In the genomic region with DNA sequence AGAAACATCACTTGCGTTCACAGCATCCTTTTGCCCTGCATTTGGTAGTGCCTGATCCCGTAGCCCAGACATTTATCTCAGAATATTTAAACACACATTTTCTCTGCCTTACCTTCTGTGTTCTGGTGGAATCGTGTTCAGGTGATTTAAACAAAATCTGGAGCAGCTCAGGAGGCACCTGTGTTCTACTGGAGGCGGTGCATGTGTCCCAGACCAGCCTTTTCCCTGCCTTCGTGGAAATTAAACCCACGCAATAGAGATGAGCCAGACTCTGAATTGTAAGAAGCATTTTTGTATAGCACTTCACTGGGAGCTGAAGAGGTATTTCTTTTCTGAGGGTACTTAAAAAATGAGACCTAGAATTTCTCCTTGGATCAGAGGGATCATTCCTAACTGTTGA, we compare ENCODE assay signal across 29 cellular contexts.
"Had no signal": no experiment of that assay in that cellular context is flagged by ENCODE, and none has a peak within 500 bp of the region (broad histone marks: within the 10 kb centered on the region; RNA-seq: fewer than 3 reads in every experiment).

No MANE protein-coding gene starts in this region.

- H3K27me3 ChIP-seq: ascending aorta, breast epithelium, cardiac muscle cell, colonic mucosa had no signal

- DNase-seq: activated B cell treated with CpG ODN at 0.5 μM for 24 hours; activated CD4-positive, alpha-beta memory T cell treated with anti-CD3 and anti-CD28 coated beads, Interleukin-2, amount 10 ng/mL, durations not matched to agents 7 days and 5 days; activated CD4-positive, alpha-beta T cell treated with anti-CD3 and anti-CD28 coated beads for 36 hours; activated CD4-positive, alpha-beta T cell treated with anti-CD3 and anti-CD28 coated beads, Interleukin-2, amount 10 ng/mL, durations not matched to agents 7 days and 5 days; activated CD4-positive, alpha-beta T cell treated with anti-CD3 and anti-CD28 coated beads, Interleukin-2, amount 50 U/mL, for 4 hours; activated CD8-positive, alpha-beta memory T cell treated with anti-CD3 and anti-CD28 coated beads, Interleukin-2, amount 50 U/mL, for 48 hours; activated gamma-delta T cell; activated naive CD4-positive, alpha-beta T cell; activated naive CD4-positive, alpha-beta T cell treated with anti-CD3 and anti-CD28 coated beads, Interleukin-2, amount 10 ng/mL, durations not matched to agents 7 days and 5 days; activated naive CD8-positive, alpha-beta T cell treated with anti-CD3 and anti-CD28 coated beads, Interleukin-2, amount 10 ng/mL, durations not matched to agents 7 days and 5 days; activated T-cell treated with anti-CD3 and anti-CD28 coated beads for 4 hours; activated T-cell treated with anti-CD3 and anti-CD28 coated beads, Interleukin-2, amount 50 U/mL, for 24 hours; activated T-cell treated with anti-CD3 and anti-CD28 coated beads, Interleukin-2, amount 50 U/mL, for 72 hours; central memory CD4-positive, alpha-beta T cell; cerebellar nuclear complex; colonic mucosa; effector CD8-positive, alpha-beta T cell; foreskin fibroblast; T-helper 1 cell; T-helper 17 cell; T1000; WERI-Rb-1 had no signal

- H3K4me1 Mint-ChIP-seq: activated CD4-positive, alpha-beta T cell treated with anti-CD3 and anti-CD28 coated beads for 36 hours had no signal

- H3K9me3 Mint-ChIP-seq: activated B cell treated with CpG ODN at 0.5 μM for 24 hours; activated CD4-positive, alpha-beta memory T cell treated with anti-CD3 and anti-CD28 coated beads, Interleukin-2, amount 10 ng/mL, durations not matched to agents 7 days and 5 days; activated CD4-positive, alpha-beta T cell treated with anti-CD3 and anti-CD28 coated beads, Interleukin-2, amount 10 ng/mL, durations not matched to agents 7 days and 5 days; activated naive CD4-positive, alpha-beta T cell treated with anti-CD3 and anti-CD28 coated beads, Interleukin-2, amount 10 ng/mL, durations not matched to agents 7 days and 5 days; activated naive CD4-positive, alpha-beta T cell treated with anti-CD3 and anti-CD28 coated beads, Interleukin-2, amount 50 U/mL, for 72 hours; activated naive CD8-positive, alpha-beta T cell treated with anti-CD3 and anti-CD28 coated beads, Interleukin-2, amount 10 ng/mL, durations not matched to agents 7 days and 5 days; activated T-cell treated with anti-CD3 and anti-CD28 coated beads, Interleukin-2, amount 50 U/mL, for 24 hours; activated T-cell treated with anti-CD3 and anti-CD28 coated beads, Interleukin-2, amount 50 U/mL, for 72 hours; brain; T-helper 2 cell treated with Interferon-gamma antibody and Interleukin-4, amounts not matched to agents 5 μg/mL and 100 μg/mL, for 36 hours had no signal

- H3K27ac Mint-ChIP-seq: activated B cell treated with CpG ODN at 0.5 μM for 24 hours; activated CD4-positive, alpha-beta memory T cell treated with anti-CD3 and anti-CD28 coated beads, Interleukin-2, amount 10 ng/mL, durations not matched to agents 7 days and 5 days; activated CD4-positive, alpha-beta T cell treated with anti-CD3 and anti-CD28 coated beads for 36 hours; activated CD4-positive, alpha-beta T cell treated with anti-CD3 and anti-CD28 coated beads, Interleukin-2, amount 10 ng/mL, durations not matched to agents 7 days and 5 days; activated naive CD4-positive, alpha-beta T cell treated with anti-CD3 and anti-CD28 coated beads, Interleukin-2, amount 10 ng/mL, durations not matched to agents 7 days and 5 days; activated naive CD4-positive, alpha-beta T cell treated with anti-CD3 and anti-CD28 coated beads, Interleukin-2, amount 50 U/mL, for 72 hours; activated naive CD8-positive, alpha-beta T cell treated with anti-CD3 and anti-CD28 coated beads, Interleukin-2, amount 10 ng/mL, durations not matched to agents 7 days and 5 days; activated T-cell treated with anti-CD3 and anti-CD28 coated beads, Interleukin-2, amount 50 U/mL, for 24 hours; activated T-cell treated with anti-CD3 and anti-CD28 coated beads, Interleukin-2, amount 50 U/mL, for 72 hours; brain; T-helper 17 cell; T-helper 2 cell treated with Interferon-gamma antibody and Interleukin-4, amounts not matched to agents 5 μg/mL and 100 μg/mL, for 36 hours had no signal

- H3K27ac ChIP-seq: ascending aorta, breast epithelium, cardiac muscle cell, colonic mucosa, WERI-Rb-1 had no signal

- H3K4me3 Mint-ChIP-seq: activated B cell treated with CpG ODN at 0.5 μM for 24 hours; activated CD4-positive, alpha-beta memory T cell treated with anti-CD3 and anti-CD28 coated beads, Interleukin-2, amount 10 ng/mL, durations not matched to agents 7 days and 5 days; activated CD4-positive, alpha-beta T cell treated with anti-CD3 and anti-CD28 coated beads for 36 hours; activated CD4-positive, alpha-beta T cell treated with anti-CD3 and anti-CD28 coated beads, Interleukin-2, amount 10 ng/mL, durations not matched to agents 7 days and 5 days; activated naive CD4-positive, alpha-beta T cell treated with anti-CD3 and anti-CD28 coated beads, Interleukin-2, amount 10 ng/mL, durations not matched to agents 7 days and 5 days; activated naive CD8-positive, alpha-beta T cell treated with anti-CD3 and anti-CD28 coated beads, Interleukin-2, amount 10 ng/mL, durations not matched to agents 7 days and 5 days; activated T-cell treated with anti-CD3 and anti-CD28 coated beads, Interleukin-2, amount 50 U/mL, for 24 hours; activated T-cell treated with anti-CD3 and anti-CD28 coated beads, Interleukin-2, amount 50 U/mL, for 72 hours; brain; T-helper 17 cell; T-helper 2 cell treated with Interferon-gamma antibody and Interleukin-4, amounts not matched to agents 5 μg/mL and 100 μg/mL, for 36 hours had no signal

- H3K36me3 ChIP-seq: ascending aorta, breast epithelium, cardiac muscle cell, colonic mucosa, WERI-Rb-1 had no signal

- H3K36me3 Mint-ChIP-seq: activated naive CD4-positive, alpha-beta T cell treated with anti-CD3 and anti-CD28 coated beads, Interleukin-2, amount 10 ng/mL, durations not matched to agents 7 days and 5 days; activated naive CD4-positive, alpha-beta T cell treated with anti-CD3 and anti-CD28 coated beads, Interleukin-2, amount 50 U/mL, for 72 hours; activated naive CD8-positive, alpha-beta T cell treated with anti-CD3 and anti-CD28 coated beads, Interleukin-2, amount 10 ng/mL, durations not matched to agents 7 days and 5 days; brain had no signal

- H3K4me1 ChIP-seq: ascending aorta, breast epithelium, colonic mucosa had no signal

- ATAC-seq: activated CD4-positive, alpha-beta T cell treated with anti-CD3 and anti-CD28 coated beads for 36 hours; activated CD4-positive, CD25-positive, alpha-beta regulatory T cell treated with anti-CD3 and anti-CD28 coated beads, Interleukin-2, amount 50 U/mL, for 24 hours; activated naive CD4-positive, alpha-beta T cell treated with anti-CD3 and anti-CD28 coated beads, Interleukin-2, amount 50 U/mL, for 72 hours; activated T-cell treated with anti-CD3 and anti-CD28 coated beads, Interleukin-2, amount 50 U/mL, for 72 hours; T-helper 17 cell had no signal

- H3K4me3 ChIP-seq: ascending aorta, breast epithelium, cardiac muscle cell, colonic mucosa had no signal
